8 cellular contexts compared by ENCODE assay signal in genomic region chr14:80491131-80491530, GRCh38.
A peak's percentile ranks its signal among the peaks of the same experiment; 100 is the strongest.
DNase-seq lines count a peak whose midpoint lies in the region; ATAC-seq lines count a peak whose summit lies in the region.

No MANE protein-coding gene starts in this region.

- ATAC-seq in GM21825 (IDR thresholded peaks at IDR 0.05; ENCODE audit: unreplicated experiment) (peak; percentile 80), left cardiac atrium (peak; percentile 80 to 90)

- intact Hi-C loops in left cardiac atrium (cut with DNase I): no loop called here

- DNase-seq in EH (ENCODE audit: low read depth): peak; percentile 71
- DNase-seq in NCI-H146 treated with DMSO at 0.1 percent for 48 hours (lab: John Stamatoyannopoulos, UW; ENCODE audit: unreplicated experiment): peak; percentile 62
- peak; percentile 53 for DNase-seq in left cardiac atrium
- DNase-seq in NCI-H1436 (lab: John Stamatoyannopoulos, UW): no peak
- no peak for DNase-seq in cerebellar nuclear complex (lab: John Stamatoyannopoulos, UW)
- DNase-seq in stimulated activated CD4-positive, alpha-beta T cell treated with anti-CD3 and anti-CD28 coated beads, Interleukin-4, amount 100 ng/mL, for 24 hours: no peak
- no peak for DNase-seq in NCI-H2029 (lab: John Stamatoyannopoulos, UW)

Comparison
In these comparisons a context has a peak if more than half of its experiments do, and no peak if none do; other contexts are left out.
1. DNase-seq: peak in EH (single experiment), NCI-H146 treated with DMSO at 0.1 percent for 48 hours (single experiment) and left cardiac atrium (single experiment); none in NCI-H1436 (single experiment), cerebellar nuclear complex (0 of 2), stimulated activated CD4-positive, alpha-beta T cell treated with anti-CD3 and anti-CD28 coated beads, Interleukin-4, amount 100 ng/mL, for 24 hours (single experiment) and NCI-H2029 (single experiment).